30 cellular contexts compared by ENCODE assay signal in the genomic region with DNA sequence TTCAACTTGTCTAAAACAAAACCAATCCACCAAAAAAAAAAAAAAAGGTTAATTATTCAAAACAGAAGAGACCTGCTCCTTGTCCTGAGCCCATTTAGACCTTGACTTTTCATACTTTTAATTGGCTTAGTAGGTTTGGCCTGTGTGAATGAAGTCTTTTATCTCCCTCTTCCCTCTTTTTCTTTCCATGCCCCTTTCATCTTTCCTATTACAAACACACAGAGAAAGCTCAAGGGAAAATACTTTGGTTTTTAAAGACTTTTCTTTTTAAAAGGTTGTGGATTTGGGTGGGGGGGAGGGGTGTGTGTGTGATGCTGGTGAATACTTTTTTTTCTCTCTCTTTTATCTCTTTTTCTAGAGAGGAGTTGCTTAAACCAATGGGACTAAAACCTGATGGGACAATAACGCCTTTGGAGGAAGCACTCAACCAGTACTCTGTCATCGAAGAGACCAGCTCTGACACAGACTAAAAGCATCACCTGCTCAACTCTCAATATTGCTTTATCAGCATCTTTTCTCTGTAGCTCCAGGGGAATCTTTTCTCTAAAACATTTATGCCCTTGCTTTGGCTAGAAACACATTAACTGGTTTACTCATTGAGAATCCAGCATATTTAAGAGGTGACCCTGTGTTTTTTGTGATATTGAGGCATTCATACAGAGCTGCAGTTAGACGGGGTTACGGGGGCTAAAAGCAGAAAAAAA.
"Had no signal": no experiment of that assay in that cellular context is flagged by ENCODE, and none has a peak within 500 bp of the region (broad histone marks: within the 10 kb centered on the region; RNA-seq: fewer than 3 reads in every experiment).

No MANE protein-coding gene starts in this region.

- H3K4me3 ChIP-seq: adrenal gland, body of pancreas, colonic mucosa had no signal

- H3K36me3 ChIP-seq: colonic mucosa had no signal

- DNase-seq: activated CD4-positive, alpha-beta memory T cell treated with anti-CD3 and anti-CD28 coated beads for 36 hours; activated CD4-positive, alpha-beta T cell treated with anti-CD3 and anti-CD28 coated beads for 36 hours; activated CD4-positive, alpha-beta T cell treated with anti-CD3 and anti-CD28 coated beads, Interleukin-2, amount 10 ng/mL, durations not matched to agents 24 days and 14 days; activated CD4-positive, CD25-positive, alpha-beta regulatory T cell; activated CD4-positive, CD25-positive, alpha-beta regulatory T cell treated with anti-CD3 and anti-CD28 coated beads, Interleukin-2, amount 50 U/mL, for 72 hours; activated CD8-positive, alpha-beta memory T cell treated with anti-CD3 and anti-CD28 coated beads, Interleukin-2, amount 10 ng/mL, durations not matched to agents 7 days and 5 days; activated CD8-positive, alpha-beta memory T cell treated with anti-CD3 and anti-CD28 coated beads, Interleukin-2, amount 50 U/mL, for 4 hours; activated CD8-positive, alpha-beta T cell treated with anti-CD3 and anti-CD28 coated beads, Interleukin-2, amount 10 ng/mL, durations not matched to agents 7 days and 5 days; activated effector memory CD4-positive, alpha-beta T cell treated with anti-CD3 and anti-CD28 coated beads, Interleukin-2, amount 50 U/mL, for 16 hours; activated naive CD4-positive, alpha-beta T cell treated with anti-CD3 and anti-CD28 coated beads for 36 hours; activated naive CD8-positive, alpha-beta T cell treated with anti-CD3 and anti-CD28 coated beads for 36 hours; activated naive CD8-positive, alpha-beta T cell treated with anti-CD3 and anti-CD28 coated beads, Interleukin-2, amount 50 U/mL, for 24 hours; activated T-cell treated with anti-CD3 and anti-CD28 coated beads, Interleukin-2, amount 50 U/mL, for 1 hour; activated T-cell treated with anti-CD3 and anti-CD28 coated beads, Interleukin-2, amount 50 U/mL, for 48 hours; adrenal gland; amygdala; aorta; body of pancreas; caudate nucleus; colonic mucosa; effector memory CD4-positive, alpha-beta T cell; endodermal cell; foreskin fibroblast; head of caudate nucleus; T-helper 2 cell had no signal

- H3K4me1 ChIP-seq: body of pancreas, colonic mucosa had no signal

- FAIRE-seq: frontal cortex had no signal

- H3K27me3 Mint-ChIP-seq: activated CD4-positive, alpha-beta memory T cell treated with anti-CD3 and anti-CD28 coated beads for 36 hours; activated CD4-positive, alpha-beta T cell treated with anti-CD3 and anti-CD28 coated beads for 36 hours; activated CD4-positive, alpha-beta T cell treated with anti-CD3 and anti-CD28 coated beads, Interleukin-2, amount 10 ng/mL, durations not matched to agents 24 days and 14 days; activated CD8-positive, alpha-beta memory T cell treated with anti-CD3 and anti-CD28 coated beads, Interleukin-2, amount 10 ng/mL, durations not matched to agents 7 days and 5 days; activated naive CD4-positive, alpha-beta T cell treated with anti-CD3 and anti-CD28 coated beads, Interleukin-2, amount 50 U/mL, for 24 hours; activated naive CD8-positive, alpha-beta T cell treated with anti-CD3 and anti-CD28 coated beads for 36 hours had no signal

- H3K9me3 Mint-ChIP-seq: activated CD4-positive, alpha-beta memory T cell treated with anti-CD3 and anti-CD28 coated beads for 36 hours; activated CD4-positive, alpha-beta T cell treated with anti-CD3 and anti-CD28 coated beads, Interleukin-2, amount 10 ng/mL, durations not matched to agents 24 days and 14 days; activated naive CD4-positive, alpha-beta T cell treated with anti-CD3 and anti-CD28 coated beads for 36 hours; activated naive CD4-positive, alpha-beta T cell treated with anti-CD3 and anti-CD28 coated beads, Interleukin-2, amount 50 U/mL, for 24 hours; activated naive CD8-positive, alpha-beta T cell treated with anti-CD3 and anti-CD28 coated beads for 36 hours; activated naive CD8-positive, alpha-beta T cell treated with anti-CD3 and anti-CD28 coated beads, Interleukin-2, amount 50 U/mL, for 24 hours; activated T-helper 1 cell treated with anti-CD3 and anti-CD28 coated beads, Interleukin-12 subunit alpha, Interleukin-12 subunit beta, Interleukin-2, Interleukin-4 antibody, amounts not matched to agents 30 ng/mL and 10 ng/mL and 1 ng/mL, durations not matched to agents 14 hours and 24 hours and 36 hours; activated T-helper 2 cell treated with anti-CD3 and anti-CD28 coated beads, Interferon-gamma antibody, Interleukin-2, Interleukin-4, amounts not matched to agents 10 μg/mL and 5 μg/mL and 100 μg/mL, durations not matched to agents 14 hours and 24 hours and 36 hours; endodermal cell had no signal

- H3K4me3 Mint-ChIP-seq: activated CD4-positive, alpha-beta memory T cell treated with anti-CD3 and anti-CD28 coated beads for 36 hours; activated CD4-positive, alpha-beta T cell treated with anti-CD3 and anti-CD28 coated beads for 36 hours; activated CD4-positive, alpha-beta T cell treated with anti-CD3 and anti-CD28 coated beads, Interleukin-2, amount 10 ng/mL, durations not matched to agents 24 days and 14 days; activated CD8-positive, alpha-beta memory T cell treated with anti-CD3 and anti-CD28 coated beads, Interleukin-2, amount 10 ng/mL, durations not matched to agents 7 days and 5 days; activated CD8-positive, alpha-beta T cell treated with anti-CD3 and anti-CD28 coated beads, Interleukin-2, amount 10 ng/mL, durations not matched to agents 7 days and 5 days; activated naive CD4-positive, alpha-beta T cell treated with anti-CD3 and anti-CD28 coated beads for 36 hours; activated naive CD4-positive, alpha-beta T cell treated with anti-CD3 and anti-CD28 coated beads, Interleukin-2, amount 50 U/mL, for 24 hours; activated naive CD8-positive, alpha-beta T cell treated with anti-CD3 and anti-CD28 coated beads for 36 hours; activated naive CD8-positive, alpha-beta T cell treated with anti-CD3 and anti-CD28 coated beads, Interleukin-2, amount 50 U/mL, for 24 hours; activated T-helper 1 cell treated with anti-CD3 and anti-CD28 coated beads, Interleukin-12 subunit alpha, Interleukin-12 subunit beta, Interleukin-2, Interleukin-4 antibody, amounts not matched to agents 30 ng/mL and 10 ng/mL and 1 ng/mL, durations not matched to agents 14 hours and 24 hours and 36 hours; endodermal cell had no signal

- H3K27ac ChIP-seq: adrenal gland, body of pancreas, colonic mucosa had no signal

- H3K4me1 Mint-ChIP-seq: activated CD4-positive, alpha-beta T cell treated with anti-CD3 and anti-CD28 coated beads for 36 hours; activated CD4-positive, alpha-beta T cell treated with anti-CD3 and anti-CD28 coated beads, Interleukin-2, amount 10 ng/mL, durations not matched to agents 24 days and 14 days; activated CD8-positive, alpha-beta memory T cell treated with anti-CD3 and anti-CD28 coated beads, Interleukin-2, amount 10 ng/mL, durations not matched to agents 7 days and 5 days; activated naive CD4-positive, alpha-beta T cell treated with anti-CD3 and anti-CD28 coated beads, Interleukin-2, amount 50 U/mL, for 24 hours; activated naive CD8-positive, alpha-beta T cell treated with anti-CD3 and anti-CD28 coated beads for 36 hours; activated naive CD8-positive, alpha-beta T cell treated with anti-CD3 and anti-CD28 coated beads, Interleukin-2, amount 50 U/mL, for 24 hours had no signal

- H3K27ac Mint-ChIP-seq: activated CD4-positive, alpha-beta memory T cell treated with anti-CD3 and anti-CD28 coated beads for 36 hours; activated CD4-positive, alpha-beta T cell treated with anti-CD3 and anti-CD28 coated beads for 36 hours; activated CD4-positive, alpha-beta T cell treated with anti-CD3 and anti-CD28 coated beads, Interleukin-2, amount 10 ng/mL, durations not matched to agents 24 days and 14 days; activated CD8-positive, alpha-beta memory T cell treated with anti-CD3 and anti-CD28 coated beads, Interleukin-2, amount 10 ng/mL, durations not matched to agents 7 days and 5 days; activated CD8-positive, alpha-beta T cell treated with anti-CD3 and anti-CD28 coated beads, Interleukin-2, amount 10 ng/mL, durations not matched to agents 7 days and 5 days; activated naive CD4-positive, alpha-beta T cell treated with anti-CD3 and anti-CD28 coated beads for 36 hours; activated naive CD4-positive, alpha-beta T cell treated with anti-CD3 and anti-CD28 coated beads, Interleukin-2, amount 50 U/mL, for 24 hours; activated naive CD8-positive, alpha-beta T cell treated with anti-CD3 and anti-CD28 coated beads for 36 hours; activated naive CD8-positive, alpha-beta T cell treated with anti-CD3 and anti-CD28 coated beads, Interleukin-2, amount 50 U/mL, for 24 hours; activated T-helper 1 cell treated with anti-CD3 and anti-CD28 coated beads, Interleukin-12 subunit alpha, Interleukin-12 subunit beta, Interleukin-2, Interleukin-4 antibody, amounts not matched to agents 30 ng/mL and 10 ng/mL and 1 ng/mL, durations not matched to agents 14 hours and 24 hours and 36 hours; activated T-helper 2 cell treated with anti-CD3 and anti-CD28 coated beads, Interferon-gamma antibody, Interleukin-2, Interleukin-4, amounts not matched to agents 10 μg/mL and 5 μg/mL and 100 μg/mL, durations not matched to agents 14 hours and 24 hours and 36 hours; endodermal cell had no signal

- H3K27me3 ChIP-seq: adrenal gland, body of pancreas, colonic mucosa had no signal

- ATAC-seq: activated CD4-positive, alpha-beta T cell treated with anti-CD3 and anti-CD28 coated beads for 36 hours; activated CD8-positive, alpha-beta memory T cell treated with anti-CD3 and anti-CD28 coated beads, Interleukin-2, amount 10 ng/mL, durations not matched to agents 7 days and 5 days; activated CD8-positive, alpha-beta T cell treated with anti-CD3 and anti-CD28 coated beads, Interleukin-2, amount 10 ng/mL, durations not matched to agents 7 days and 5 days; activated naive CD8-positive, alpha-beta T cell treated with anti-CD3 and anti-CD28 coated beads, Interleukin-2, amount 50 U/mL, for 24 hours; body of pancreas; esophagus mucosa had no signal

- H3K9me3 ChIP-seq: adrenal gland, body of pancreas, colonic mucosa had no signal
